In the genomic region with DNA sequence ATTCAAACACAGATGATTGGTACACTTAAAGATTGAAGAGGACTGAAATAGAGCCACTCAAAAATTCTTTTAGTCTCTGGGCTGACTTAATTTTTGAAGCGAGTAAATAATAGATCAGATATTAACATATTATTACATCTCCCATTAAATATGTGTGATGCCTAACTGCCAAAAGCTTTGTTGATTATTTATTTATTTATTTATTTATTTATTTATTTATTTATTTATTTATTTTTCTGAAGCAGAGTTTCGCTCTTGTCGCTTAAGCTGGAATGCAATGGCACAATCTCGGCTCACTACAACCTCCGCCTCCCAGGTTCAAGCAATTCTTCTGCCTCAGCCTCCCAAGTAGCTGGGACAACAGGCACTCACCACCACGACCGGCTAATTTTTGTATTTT, we compare ENCODE assay signal across 1 cellular context.
TF ChIP-seq lines count a peak whose summit lies in the region.

No MANE protein-coding gene starts in this region.

TF ChIP-seq in HEK293, 187 proteins besides CTCF, POLR2A, EP300 and RAD21 (continued from another document):
- TF ChIP-seq, protein P1, sequence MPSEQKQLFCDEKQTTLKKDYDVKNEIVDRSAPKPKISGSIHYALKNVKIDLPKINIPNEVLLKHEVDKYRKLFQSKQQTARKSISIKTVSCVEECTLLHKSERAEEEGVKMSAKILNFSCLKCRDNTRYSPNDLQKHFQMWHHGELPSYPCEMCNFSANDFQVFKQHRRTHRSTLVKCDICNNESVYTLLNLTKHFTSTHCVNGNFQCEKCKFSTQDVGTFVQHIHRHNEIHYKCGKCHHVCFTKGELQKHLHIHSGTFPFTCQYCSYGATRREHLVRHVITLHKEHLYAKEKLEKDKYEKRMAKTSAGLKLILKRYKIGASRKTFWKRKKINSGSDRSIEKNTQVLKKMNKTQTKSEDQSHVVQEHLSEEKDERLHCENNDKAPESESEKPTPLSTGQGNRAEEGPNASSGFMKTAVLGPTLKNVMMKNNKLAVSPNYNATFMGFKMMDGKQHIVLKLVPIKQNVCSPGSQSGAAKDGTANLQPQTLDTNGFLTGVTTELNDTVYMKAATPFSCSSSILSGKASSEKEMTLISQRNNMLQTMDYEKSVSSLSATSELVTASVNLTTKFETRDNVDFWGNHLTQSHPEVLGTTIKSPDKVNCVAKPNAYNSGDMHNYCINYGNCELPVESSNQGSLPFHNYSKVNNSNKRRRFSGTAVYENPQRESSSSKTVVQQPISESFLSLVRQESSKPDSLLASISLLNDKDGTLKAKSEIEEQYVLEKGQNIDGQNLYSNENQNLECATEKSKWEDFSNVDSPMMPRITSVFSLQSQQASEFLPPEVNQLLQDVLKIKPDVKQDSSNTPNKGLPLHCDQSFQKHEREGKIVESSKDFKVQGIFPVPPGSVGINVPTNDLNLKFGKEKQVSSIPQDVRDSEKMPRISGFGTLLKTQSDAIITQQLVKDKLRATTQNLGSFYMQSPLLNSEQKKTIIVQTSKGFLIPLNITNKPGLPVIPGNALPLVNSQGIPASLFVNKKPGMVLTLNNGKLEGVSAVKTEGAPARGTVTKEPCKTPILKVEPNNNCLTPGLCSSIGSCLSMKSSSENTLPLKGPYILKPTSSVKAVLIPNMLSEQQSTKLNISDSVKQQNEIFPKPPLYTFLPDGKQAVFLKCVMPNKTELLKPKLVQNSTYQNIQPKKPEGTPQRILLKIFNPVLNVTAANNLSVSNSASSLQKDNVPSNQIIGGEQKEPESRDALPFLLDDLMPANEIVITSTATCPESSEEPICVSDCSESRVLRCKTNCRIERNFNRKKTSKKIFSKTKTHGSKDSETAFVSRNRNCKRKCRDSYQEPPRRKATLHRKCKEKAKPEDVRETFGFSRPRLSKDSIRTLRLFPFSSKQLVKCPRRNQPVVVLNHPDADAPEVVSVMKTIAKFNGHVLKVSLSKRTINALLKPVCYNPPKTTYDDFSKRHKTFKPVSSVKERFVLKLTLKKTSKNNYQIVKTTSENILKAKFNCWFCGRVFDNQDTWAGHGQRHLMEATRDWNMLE (tag by site-specific recombination; conservative IDR thresholded peaks at IDR 0.05; ENCODE audit: low read depth) = peak; percentile 84
- TF ChIP-seq ZXDB (tag by site-specific recombination; IDR thresholded peaks at IDR 0.05) (peak; percentile 41; the same call in 1 of the 2 replicates), ZNF202 (tag by site-specific recombination; IDR thresholded peaks at IDR 0.05; ENCODE audit: borderline replicate concordance) (peak; percentile 95), ZNF266 (tag by site-specific recombination; IDR thresholded peaks at IDR 0.05; ENCODE audit: low read depth) (peak; percentile 25; the same call in 1 of the 2 replicates), ZNF558 (tag by site-specific recombination; IDR thresholded peaks at IDR 0.05) (0 out of 2 replicates have a peak, but pooled peaks have one; percentile 44), ZNF341 (tag by site-specific recombination; IDR thresholded peaks at IDR 0.05; ENCODE audit: low read depth) (0 out of 2 replicates have a peak, but pooled peaks have one; percentile 31), ZNF654 (tag by site-specific recombination; IDR thresholded peaks at IDR 0.05; ENCODE audit: low read depth) (peak; percentile 26)
- TF ChIP-seq, protein P2, sequence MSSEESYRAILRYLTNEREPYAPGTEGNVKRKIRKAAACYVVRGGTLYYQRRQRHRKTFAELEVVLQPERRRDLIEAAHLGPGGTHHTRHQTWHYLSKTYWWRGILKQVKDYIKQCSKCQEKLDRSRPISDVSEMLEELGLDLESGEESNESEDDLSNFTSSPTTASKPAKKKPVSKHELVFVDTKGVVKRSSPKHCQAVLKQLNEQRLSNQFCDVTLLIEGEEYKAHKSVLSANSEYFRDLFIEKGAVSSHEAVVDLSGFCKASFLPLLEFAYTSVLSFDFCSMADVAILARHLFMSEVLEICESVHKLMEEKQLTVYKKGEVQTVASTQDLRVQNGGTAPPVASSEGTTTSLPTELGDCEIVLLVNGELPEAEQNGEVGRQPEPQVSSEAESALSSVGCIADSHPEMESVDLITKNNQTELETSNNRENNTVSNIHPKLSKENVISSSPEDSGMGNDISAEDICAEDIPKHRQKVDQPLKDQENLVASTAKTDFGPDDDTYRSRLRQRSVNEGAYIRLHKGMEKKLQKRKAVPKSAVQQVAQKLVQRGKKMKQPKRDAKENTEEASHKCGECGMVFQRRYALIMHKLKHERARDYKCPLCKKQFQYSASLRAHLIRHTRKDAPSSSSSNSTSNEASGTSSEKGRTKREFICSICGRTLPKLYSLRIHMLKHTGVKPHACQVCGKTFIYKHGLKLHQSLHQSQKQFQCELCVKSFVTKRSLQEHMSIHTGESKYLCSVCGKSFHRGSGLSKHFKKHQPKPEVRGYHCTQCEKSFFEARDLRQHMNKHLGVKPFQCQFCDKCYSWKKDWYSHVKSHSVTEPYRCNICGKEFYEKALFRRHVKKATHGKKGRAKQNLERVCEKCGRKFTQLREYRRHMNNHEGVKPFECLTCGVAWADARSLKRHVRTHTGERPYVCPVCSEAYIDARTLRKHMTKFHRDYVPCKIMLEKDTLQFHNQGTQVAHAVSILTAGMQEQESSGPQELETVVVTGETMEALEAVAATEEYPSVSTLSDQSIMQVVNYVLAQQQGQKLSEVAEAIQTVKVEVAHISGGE (tag by site-specific recombination; conservative IDR thresholded peaks at IDR 0.05; ENCODE audit: low read depth) = peak; percentile 81
